Comparison of ENCODE assay signal across 1 cellular context in genomic region chr6:100892116-100892515, GRCh38.
TF ChIP-seq lines count a peak whose summit lies in the region.

No MANE protein-coding gene starts in this region.

TF ChIP-seq in HepG2, 621 proteins besides CTCF, POLR2A, EP300 and RAD21:
- TF ChIP-seq MED13 (CRISPR knock-in tag; IDR thresholded peaks at IDR 0.05) (no peak), BCLAF1 (IDR thresholded peaks at IDR 0.05) (no peak), ZNF407 (CRISPR knock-in tag; IDR thresholded peaks at IDR 0.05; ENCODE audit: not compliant biosample characterization) (no peak), ZNF331 (CRISPR knock-in tag; IDR thresholded peaks at IDR 0.05) (no peak), PRDM10 (CRISPR knock-in tag; IDR thresholded peaks at IDR 0.05; ENCODE audit: low read depth) (no peak), RELA (CRISPR knock-in tag; IDR thresholded peaks at IDR 0.05) (no peak), YY1 (IDR thresholded peaks at IDR 0.05; ENCODE audit: insufficient read depth, insufficient replicate concordance, low read depth, low read length) (no peak), ZNF20 (CRISPR knock-in tag; IDR thresholded peaks at IDR 0.05) (no peak), CBX5 (CRISPR knock-in tag; IDR thresholded peaks at IDR 0.05; ENCODE audit: borderline replicate concordance) (no peak)
- TF ChIP-seq, protein P1, sequence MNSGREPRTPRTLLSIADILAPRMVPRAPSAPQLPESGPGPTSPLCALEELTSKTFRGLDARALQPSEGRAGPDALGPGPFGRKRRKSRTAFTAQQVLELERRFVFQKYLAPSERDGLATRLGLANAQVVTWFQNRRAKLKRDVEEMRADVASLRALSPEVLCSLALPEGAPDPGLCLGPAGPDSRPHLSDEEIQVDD (CRISPR knock-in tag; IDR thresholded peaks at IDR 0.05; ENCODE audit: borderline replicate concordance), result no peak
- TF ChIP-seq, protein P2, sequence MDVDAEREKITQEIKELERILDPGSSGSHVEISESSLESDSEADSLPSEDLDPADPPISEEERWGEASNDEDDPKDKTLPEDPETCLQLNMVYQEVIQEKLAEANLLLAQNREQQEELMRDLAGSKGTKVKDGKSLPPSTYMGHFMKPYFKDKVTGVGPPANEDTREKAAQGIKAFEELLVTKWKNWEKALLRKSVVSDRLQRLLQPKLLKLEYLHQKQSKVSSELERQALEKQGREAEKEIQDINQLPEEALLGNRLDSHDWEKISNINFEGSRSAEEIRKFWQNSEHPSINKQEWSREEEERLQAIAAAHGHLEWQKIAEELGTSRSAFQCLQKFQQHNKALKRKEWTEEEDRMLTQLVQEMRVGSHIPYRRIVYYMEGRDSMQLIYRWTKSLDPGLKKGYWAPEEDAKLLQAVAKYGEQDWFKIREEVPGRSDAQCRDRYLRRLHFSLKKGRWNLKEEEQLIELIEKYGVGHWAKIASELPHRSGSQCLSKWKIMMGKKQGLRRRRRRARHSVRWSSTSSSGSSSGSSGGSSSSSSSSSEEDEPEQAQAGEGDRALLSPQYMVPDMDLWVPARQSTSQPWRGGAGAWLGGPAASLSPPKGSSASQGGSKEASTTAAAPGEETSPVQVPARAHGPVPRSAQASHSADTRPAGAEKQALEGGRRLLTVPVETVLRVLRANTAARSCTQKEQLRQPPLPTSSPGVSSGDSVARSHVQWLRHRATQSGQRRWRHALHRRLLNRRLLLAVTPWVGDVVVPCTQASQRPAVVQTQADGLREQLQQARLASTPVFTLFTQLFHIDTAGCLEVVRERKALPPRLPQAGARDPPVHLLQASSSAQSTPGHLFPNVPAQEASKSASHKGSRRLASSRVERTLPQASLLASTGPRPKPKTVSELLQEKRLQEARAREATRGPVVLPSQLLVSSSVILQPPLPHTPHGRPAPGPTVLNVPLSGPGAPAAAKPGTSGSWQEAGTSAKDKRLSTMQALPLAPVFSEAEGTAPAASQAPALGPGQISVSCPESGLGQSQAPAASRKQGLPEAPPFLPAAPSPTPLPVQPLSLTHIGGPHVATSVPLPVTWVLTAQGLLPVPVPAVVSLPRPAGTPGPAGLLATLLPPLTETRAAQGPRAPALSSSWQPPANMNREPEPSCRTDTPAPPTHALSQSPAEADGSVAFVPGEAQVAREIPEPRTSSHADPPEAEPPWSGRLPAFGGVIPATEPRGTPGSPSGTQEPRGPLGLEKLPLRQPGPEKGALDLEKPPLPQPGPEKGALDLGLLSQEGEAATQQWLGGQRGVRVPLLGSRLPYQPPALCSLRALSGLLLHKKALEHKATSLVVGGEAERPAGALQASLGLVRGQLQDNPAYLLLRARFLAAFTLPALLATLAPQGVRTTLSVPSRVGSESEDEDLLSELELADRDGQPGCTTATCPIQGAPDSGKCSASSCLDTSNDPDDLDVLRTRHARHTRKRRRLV (CRISPR knock-in tag; IDR thresholded peaks at IDR 0.05), result no peak
- TF ChIP-seq, protein P3, sequence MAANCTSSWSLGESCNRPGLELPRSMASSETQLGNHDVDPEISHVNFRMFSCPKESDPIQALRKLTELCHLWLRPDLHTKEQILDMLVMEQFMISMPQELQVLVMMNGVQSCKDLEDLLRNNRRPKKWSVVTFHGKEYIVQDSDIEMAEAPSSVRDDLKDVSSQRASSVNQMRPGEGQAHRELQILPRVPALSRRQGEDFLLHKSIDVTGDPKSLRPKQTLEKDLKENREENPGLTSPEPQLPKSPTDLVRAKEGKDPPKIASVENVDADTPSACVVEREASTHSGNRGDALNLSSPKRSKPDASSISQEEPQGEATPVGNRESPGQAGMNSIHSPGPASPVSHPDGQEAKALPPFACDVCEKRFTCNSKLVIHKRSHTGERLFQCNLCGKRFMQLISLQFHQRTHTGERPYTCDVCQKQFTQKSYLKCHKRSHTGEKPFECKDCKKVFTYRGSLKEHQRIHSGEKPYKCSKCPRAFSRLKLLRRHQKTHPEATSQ (CRISPR knock-in tag; IDR thresholded peaks at IDR 0.05; ENCODE audit: borderline replicate concordance), result no peak
- TF ChIP-seq, protein P4, sequence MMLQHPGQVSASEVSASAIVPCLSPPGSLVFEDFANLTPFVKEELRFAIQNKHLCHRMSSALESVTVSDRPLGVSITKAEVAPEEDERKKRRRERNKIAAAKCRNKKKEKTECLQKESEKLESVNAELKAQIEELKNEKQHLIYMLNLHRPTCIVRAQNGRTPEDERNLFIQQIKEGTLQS (CRISPR knock-in tag; IDR thresholded peaks at IDR 0.05), result no peak
